ENCODE assay signal across 8 cellular contexts in genomic region chr13:100131863-100132574, GRCh38. TPM values are rescaled to one million over a fixed set of nuclear protein-coding genes. Genes with fewer than 3 reads are reported as not detected.
DNase-seq lines count a peak whose midpoint lies in the region; ATAC-seq and TF ChIP-seq lines count a peak whose summit lies in the region.

No MANE protein-coding gene starts in this region.

- no peak overlapping the region for H3K27ac ChIP-seq in Peyer's patch

- no peak overlapping the region for H3K4me3 ChIP-seq in Peyer's patch

- ATAC-seq in GM21825 (IDR thresholded peaks at IDR 0.05; ENCODE audit: unreplicated experiment) (peak; percentile 70), HG03457 (IDR thresholded peaks at IDR 0.05; ENCODE audit: unreplicated experiment) (no peak)

- no peaks in the 10 kb centered on the region for H3K27me3 ChIP-seq in Peyer's patch

- H3K36me3 ChIP-seq in Peyer's patch, result no peaks in the 10 kb centered on the region

- peaks cover 0 to 4% (median 0%) of the 10 kb centered on the region in 4 donors for H3K4me1 ChIP-seq in Peyer's patch

- no peak for TF ChIP-seq CTCF in Peyer's patch (IDR thresholded peaks at IDR 0.05)

- H3K9me3 ChIP-seq in Peyer's patch, result no peaks in the 10 kb centered on the region

- no peak for TF ChIP-seq POLR2A in Peyer's patch (IDR thresholded peaks at IDR 0.05)

- DNase-seq in 8988T (peak; percentile 22), T1000 (lab: John Stamatoyannopoulos, UW) (peak; percentile 5), iPS-NIHi11 (ENCODE audit: low spot score) (peak; percentile 15), Peyer's patch (no peak), NK-92 (lab: John Stamatoyannopoulos, UW; ENCODE audit: unreplicated experiment) (no peak), anterior cingulate cortex (lab: John Stamatoyannopoulos, UW) (no peak)

RNA-seq across cellular contexts. Expression of gene PCCA, which starts 43.1 kb away (rescaled TPM):
- total RNA-seq in Peyer's patch, result 10 to 100 TPM; 46.9 to 66.0 (median 49.4) TPM

Comparison
In these comparisons a context has a peak if more than half of its experiments do, and no peak if none do; other contexts are left out.
1. DNase-seq: peak in 8988T (single experiment), T1000 (single experiment) and iPS-NIHi11 (single experiment); none in Peyer's patch (0 of 3), NK-92 (single experiment) and anterior cingulate cortex (0 of 58).